In the genomic region with DNA sequence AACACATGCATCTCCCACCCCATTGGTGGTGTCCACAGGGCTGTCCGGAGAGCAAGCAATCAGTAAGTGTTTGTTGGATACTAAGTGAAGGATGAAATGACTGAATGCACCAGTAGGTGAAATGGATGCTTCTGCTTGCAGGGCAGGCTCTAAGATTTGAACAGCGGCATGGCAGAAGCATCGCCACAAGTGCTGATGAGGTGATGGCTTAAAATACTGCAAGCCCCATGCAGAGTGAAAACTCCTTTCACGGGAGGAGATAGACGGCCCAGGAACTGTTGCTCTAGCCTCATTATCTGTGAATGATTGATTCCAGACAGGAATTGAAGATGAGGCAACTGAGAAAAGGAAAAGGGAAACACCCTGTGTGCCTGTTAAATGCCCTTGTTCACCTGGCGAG, we compare ENCODE assay signal across 1 cellular context.
TF ChIP-seq lines count a peak whose summit lies in the region.

No MANE protein-coding gene starts in this region.

TF ChIP-seq in K562, 482 proteins besides CTCF, POLR2A, EP300 and RAD21:
- TF ChIP-seq CHD4 (IDR thresholded peaks at IDR 0.05; ENCODE audit: insufficient read depth, insufficient replicate concordance, low read depth, low read length, poor library complexity, severe bottlenecking) (no peak), HSF4 (CRISPR knock-in tag; IDR thresholded peaks at IDR 0.05; ENCODE audit: borderline replicate concordance) (no peak), CREM (IDR thresholded peaks at IDR 0.05; ENCODE audit: low read depth) (no peak), HDAC3 (IDR thresholded peaks at IDR 0.05; ENCODE audit: borderline replicate concordance, partially characterized antibody) (no peak), HDAC6 (IDR thresholded peaks at IDR 0.05; ENCODE audit: low read depth, low read length) (no peak), SRF (CRISPR knock-in tag; IDR thresholded peaks at IDR 0.05) (no peak)
- TF ChIP-seq, protein P1, sequence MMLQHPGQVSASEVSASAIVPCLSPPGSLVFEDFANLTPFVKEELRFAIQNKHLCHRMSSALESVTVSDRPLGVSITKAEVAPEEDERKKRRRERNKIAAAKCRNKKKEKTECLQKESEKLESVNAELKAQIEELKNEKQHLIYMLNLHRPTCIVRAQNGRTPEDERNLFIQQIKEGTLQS (IDR thresholded peaks at IDR 0.05), result no peak
- TF ChIP-seq, protein P1 (CRISPR knock-in tag; conservative IDR thresholded peaks at IDR 0.05), result no peak
- TF ChIP-seq, protein P2, sequence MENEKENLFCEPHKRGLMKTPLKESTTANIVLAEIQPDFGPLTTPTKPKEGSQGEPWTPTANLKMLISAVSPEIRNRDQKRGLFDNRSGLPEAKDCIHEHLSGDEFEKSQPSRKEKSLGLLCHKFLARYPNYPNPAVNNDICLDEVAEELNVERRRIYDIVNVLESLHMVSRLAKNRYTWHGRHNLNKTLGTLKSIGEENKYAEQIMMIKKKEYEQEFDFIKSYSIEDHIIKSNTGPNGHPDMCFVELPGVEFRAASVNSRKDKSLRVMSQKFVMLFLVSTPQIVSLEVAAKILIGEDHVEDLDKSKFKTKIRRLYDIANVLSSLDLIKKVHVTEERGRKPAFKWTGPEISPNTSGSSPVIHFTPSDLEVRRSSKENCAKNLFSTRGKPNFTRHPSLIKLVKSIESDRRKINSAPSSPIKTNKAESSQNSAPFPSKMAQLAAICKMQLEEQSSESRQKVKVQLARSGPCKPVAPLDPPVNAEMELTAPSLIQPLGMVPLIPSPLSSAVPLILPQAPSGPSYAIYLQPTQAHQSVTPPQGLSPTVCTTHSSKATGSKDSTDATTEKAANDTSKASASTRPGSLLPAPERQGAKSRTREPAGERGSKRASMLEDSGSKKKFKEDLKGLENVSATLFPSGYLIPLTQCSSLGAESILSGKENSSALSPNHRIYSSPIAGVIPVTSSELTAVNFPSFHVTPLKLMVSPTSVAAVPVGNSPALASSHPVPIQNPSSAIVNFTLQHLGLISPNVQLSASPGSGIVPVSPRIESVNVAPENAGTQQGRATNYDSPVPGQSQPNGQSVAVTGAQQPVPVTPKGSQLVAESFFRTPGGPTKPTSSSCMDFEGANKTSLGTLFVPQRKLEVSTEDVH (IDR thresholded peaks at IDR 0.05; ENCODE audit: low read depth, partially characterized antibody), result no peak
TF ChIP-seq in K562: peak in this region for 0.
